8 cellular contexts compared by ENCODE assay signal in the genomic region with DNA sequence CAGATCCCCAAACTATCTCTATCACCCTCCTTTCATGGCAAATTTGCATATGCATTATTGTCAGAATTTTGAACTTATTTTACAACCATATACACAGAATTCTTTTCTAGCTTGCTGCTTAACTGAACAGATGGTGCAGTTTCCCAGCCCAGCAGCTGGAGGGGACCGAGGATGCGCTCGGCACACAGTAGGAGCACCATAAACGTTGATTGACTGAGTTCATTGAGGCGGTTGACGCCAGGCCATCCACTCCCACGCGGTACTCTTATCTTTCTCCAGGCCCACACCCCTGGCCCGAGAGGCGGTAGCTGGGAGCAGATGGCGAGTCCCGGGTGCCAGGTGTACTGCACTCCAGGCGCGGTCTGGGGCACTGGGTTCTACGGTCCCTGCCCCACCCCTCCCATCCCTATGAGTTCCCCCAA. TPM values are rescaled to one million over a fixed set of nuclear protein-coding genes. Genes with fewer than 3 reads are reported as not detected.
DNase-seq lines count a peak whose midpoint lies in the region; TF ChIP-seq lines count a peak whose summit lies in the region.

No MANE protein-coding gene starts in this region.

- peaks cover 2% of the 10 kb centered on the region for H3K9me3 Mint-ChIP-seq in activated CD4-positive, alpha-beta memory T cell treated with anti-CD3 and anti-CD28 coated beads, Interleukin-2, amount 10 ng/mL, durations not matched to agents 7 days and 5 days
- peaks cover 8% of the 10 kb centered on the region for H3K9me3 Mint-ChIP-seq in activated CD4-positive, alpha-beta memory T cell treated with anti-CD3 and anti-CD28 coated beads for 36 hours
- peaks cover 23% of the 10 kb centered on the region for H3K9me3 Mint-ChIP-seq in mesothelial cell of epicardium

- H3K36me3 ChIP-seq in KOPT-K1 (ENCODE audit: insufficient read depth, low read length): no peaks in the 10 kb centered on the region

- H3K27ac ChIP-seq in KOPT-K1 (ENCODE audit: low read depth, low read length, poor library complexity, severe bottlenecking): peak overlapping the region; percentile 79

- POLR2A ChIA-PET in activated CD4-positive, alpha-beta memory T cell treated with anti-CD3 and anti-CD28 coated beads, Interleukin-2, amount 10 ng/mL, durations not matched to agents 7 days and 5 days (lab: Charles Lee): no interaction called here
- POLR2A ChIA-PET in activated CD4-positive, alpha-beta memory T cell treated with anti-CD3 and anti-CD28 coated beads for 36 hours (lab: Charles Lee): interaction anchor here (1.4 to 1.6 kb wide), 2 partner anchors 48 to 184 kb away, joined by 4 read pairs; no protein-coding TSS in a partner anchor

- peak overlapping the region; percentile 82 for H3K4me3 Mint-ChIP-seq in activated CD4-positive, alpha-beta memory T cell treated with anti-CD3 and anti-CD28 coated beads, Interleukin-2, amount 10 ng/mL, durations not matched to agents 7 days and 5 days
- no peak overlapping the region for H3K4me3 Mint-ChIP-seq in activated CD4-positive, alpha-beta memory T cell treated with anti-CD3 and anti-CD28 coated beads for 36 hours
- H3K4me3 Mint-ChIP-seq in mesothelial cell of epicardium: peak overlapping the region; percentile 98

- intact Hi-C loops in activated CD4-positive, alpha-beta memory T cell treated with anti-CD3 and anti-CD28 coated beads for 36 hours (cut with micrococcal nuclease): loop anchor here (5.0 to 10.0 kb wide), 3 partner anchors 212 to 1004 kb away; no protein-coding TSS in a partner anchor

- H3K9me3 ChIP-seq in KOPT-K1 (ENCODE audit: insufficient read depth, low read length, poor library complexity, severe bottlenecking): peaks cover 9% of the 10 kb centered on the region

- H3K27ac Mint-ChIP-seq in activated CD4-positive, alpha-beta memory T cell treated with anti-CD3 and anti-CD28 coated beads, Interleukin-2, amount 10 ng/mL, durations not matched to agents 7 days and 5 days: no peak overlapping the region
- H3K27ac Mint-ChIP-seq in activated CD4-positive, alpha-beta memory T cell treated with anti-CD3 and anti-CD28 coated beads for 36 hours: no peak overlapping the region
- peak overlapping the region; percentile 99 for H3K27ac Mint-ChIP-seq in mesothelial cell of epicardium

- H3K36me3 Mint-ChIP-seq in activated CD4-positive, alpha-beta memory T cell treated with anti-CD3 and anti-CD28 coated beads, Interleukin-2, amount 10 ng/mL, durations not matched to agents 7 days and 5 days (ENCODE audit: low read depth): no peaks in the 10 kb centered on the region
- peaks cover 2% of the 10 kb centered on the region for H3K36me3 Mint-ChIP-seq in activated CD4-positive, alpha-beta memory T cell treated with anti-CD3 and anti-CD28 coated beads for 36 hours
- H3K36me3 Mint-ChIP-seq in mesothelial cell of epicardium: peaks cover 18% of the 10 kb centered on the region

- DNase-seq in activated CD4-positive, alpha-beta memory T cell treated with anti-CD3 and anti-CD28 coated beads, Interleukin-2, amount 10 ng/mL, durations not matched to agents 7 days and 5 days: no peak
- DNase-seq in activated CD4-positive, alpha-beta memory T cell treated with anti-CD3 and anti-CD28 coated beads for 36 hours: no peak
- peak; percentile 63 to 76 for DNase-seq in cerebellar nuclear complex (lab: John Stamatoyannopoulos, UW)
- DNase-seq in mesothelial cell of epicardium (ENCODE audit: low spot score in 2 of 2, unreplicated experiment in 2 of 2): no peak
- no peak for DNase-seq in NCI-H1092 treated with DMSO at 0.1 percent for 48 hours (lab: John Stamatoyannopoulos, UW)
- no peak for DNase-seq in kidney glomerular epithelial cell (lab: John Stamatoyannopoulos, UW)
- no peak for DNase-seq in activated CD4-positive, alpha-beta T cell treated with anti-CD3 and anti-CD28 coated beads, Interleukin-2, amount 50 U/mL, for 48 hours

- CTCF ChIA-PET in activated CD4-positive, alpha-beta memory T cell treated with anti-CD3 and anti-CD28 coated beads, Interleukin-2, amount 10 ng/mL, durations not matched to agents 7 days and 5 days (lab: Charles Lee): interaction anchor here (3.2 kb wide), 1 partner anchor 1023 kb away, joined by 80 read pairs; no protein-coding TSS in a partner anchor
- CTCF ChIA-PET in activated CD4-positive, alpha-beta memory T cell treated with anti-CD3 and anti-CD28 coated beads for 36 hours (lab: Charles Lee): no interaction called here

- no peak for TF ChIP-seq CTCF in mesothelial cell of epicardium (IDR thresholded peaks at IDR 0.05; ENCODE audit: unreplicated experiment)

- peaks cover 47% of the 10 kb centered on the region for H3K27me3 Mint-ChIP-seq in activated CD4-positive, alpha-beta memory T cell treated with anti-CD3 and anti-CD28 coated beads, Interleukin-2, amount 10 ng/mL, durations not matched to agents 7 days and 5 days
- peaks cover 42% of the 10 kb centered on the region for H3K27me3 Mint-ChIP-seq in activated CD4-positive, alpha-beta memory T cell treated with anti-CD3 and anti-CD28 coated beads for 36 hours
- no peaks in the 10 kb centered on the region for H3K27me3 Mint-ChIP-seq in mesothelial cell of epicardium (ENCODE audit: low read depth)

- H3K4me1 Mint-ChIP-seq in activated CD4-positive, alpha-beta memory T cell treated with anti-CD3 and anti-CD28 coated beads, Interleukin-2, amount 10 ng/mL, durations not matched to agents 7 days and 5 days: peaks cover 11% of the 10 kb centered on the region
- H3K4me1 Mint-ChIP-seq in activated CD4-positive, alpha-beta memory T cell treated with anti-CD3 and anti-CD28 coated beads for 36 hours (ENCODE audit: low read depth): peaks cover 12% of the 10 kb centered on the region
- H3K4me1 Mint-ChIP-seq in mesothelial cell of epicardium: peaks cover 26% of the 10 kb centered on the region

RNA-seq across cellular contexts. Expression of gene SOX4, which starts 6.8 kb away (rescaled TPM):
- under 1 TPM; 0.20 TPM for total RNA-seq in activated CD4-positive, alpha-beta memory T cell treated with anti-CD3 and anti-CD28 coated beads, Interleukin-2, amount 10 ng/mL, durations not matched to agents 7 days and 5 days
- total RNA-seq in activated CD4-positive, alpha-beta memory T cell treated with anti-CD3 and anti-CD28 coated beads for 36 hours: under 1 TPM; 0.05 to 0.12 TPM
- 221 to 224 TPM (median 223 TPM) in 3 replicates for total RNA-seq in mesothelial cell of epicardium

Comparison
In these comparisons a context has a peak if more than half of its experiments do, and no peak if none do; other contexts are left out.
1. DNase-seq: peak in cerebellar nuclear complex (2 of 2); none in activated CD4-positive, alpha-beta memory T cell treated with anti-CD3 and anti-CD28 coated beads, Interleukin-2, amount 10 ng/mL, durations not matched to agents 7 days and 5 days (single experiment), activated CD4-positive, alpha-beta memory T cell treated with anti-CD3 and anti-CD28 coated beads for 36 hours (single experiment), mesothelial cell of epicardium (0 of 2), NCI-H1092 treated with DMSO at 0.1 percent for 48 hours (single experiment), kidney glomerular epithelial cell (single experiment) and activated CD4-positive, alpha-beta T cell treated with anti-CD3 and anti-CD28 coated beads, Interleukin-2, amount 50 U/mL, for 48 hours (0 of 2).
2. RNA of gene SOX4, which starts 6.8 kb away (total RNA-seq): 221 to 224 TPM in mesothelial cell of epicardium; 0.20 TPM in activated CD4-positive, alpha-beta memory T cell treated with anti-CD3 and anti-CD28 coated beads, Interleukin-2, amount 10 ng/mL, durations not matched to agents 7 days and 5 days and 0.05 to 0.12 TPM in activated CD4-positive, alpha-beta memory T cell treated with anti-CD3 and anti-CD28 coated beads for 36 hours; every median in the first group is over 100 times any median in the second.